Comparison of ENCODE assay signal across 8 cellular contexts in genomic region chr1:93980320-93980744, GRCh38.
A peak's percentile ranks its signal among the peaks of the same experiment; 100 is the strongest.
DNase-seq lines count a peak whose midpoint lies in the region; ATAC-seq and TF ChIP-seq lines count a peak whose summit lies in the region.

No MANE protein-coding gene starts in this region.

- H3K36me3 ChIP-seq in right atrium auricular region: no peaks in the 10 kb centered on the region
- no peaks in the 10 kb centered on the region for H3K36me3 ChIP-seq in SJCRH30
- H3K36me3 ChIP-seq in iPS DF 6.9 (ENCODE audit: control insufficient read depth, insufficient read depth, low read length): no peaks in the 10 kb centered on the region
- no peaks in the 10 kb centered on the region for H3K36me3 ChIP-seq in vagina
- no peaks in the 10 kb centered on the region for H3K36me3 ChIP-seq in gastrocnemius medialis

- TF ChIP-seq CTCF in right atrium auricular region (IDR thresholded peaks at IDR 0.05) (peak in 1 of 2 donors; percentile 29), vagina (IDR thresholded peaks at IDR 0.05) (no peak), gastrocnemius medialis (IDR thresholded peaks at IDR 0.05 in 4 of 5, conservative IDR thresholded peaks at IDR 0.05 in 1 of 5) (peak in 1 of 5 experiments; percentile 22)

- H3K27ac ChIP-seq in right atrium auricular region (no peak overlapping the region), SJCRH30 (no peak overlapping the region), iPS DF 6.9 (ENCODE audit: low read length) (no peak overlapping the region), vagina (peak overlapping the region; percentile 24), gastrocnemius medialis (peak overlapping the region in 2 of 4 donors; percentile 35 to 52)

- H3K4me3 Mint-ChIP-seq in activated naive CD8-positive, alpha-beta T cell treated with anti-CD3 and anti-CD28 coated beads, Interleukin-2, amount 50 U/mL, for 24 hours: no peak overlapping the region

- H3K4me1 ChIP-seq in right atrium auricular region: peaks cover 0 to 8% of the 10 kb centered on the region in 2 donors
- H3K4me1 ChIP-seq in SJCRH30: no peaks in the 10 kb centered on the region
- 0 out of 2 replicates have a peak, but pooled peaks cover 2% of the 10 kb centered on the region for H3K4me1 ChIP-seq in iPS DF 6.9 (ENCODE audit: control insufficient read depth, insufficient read depth, low read length)
- peaks cover 14% of the 10 kb centered on the region for H3K4me1 ChIP-seq in vagina
- H3K4me1 ChIP-seq in gastrocnemius medialis: peaks cover 6 to 23% of the 10 kb centered on the region in 2 donors

- H3K4me1 Mint-ChIP-seq in activated naive CD8-positive, alpha-beta T cell treated with anti-CD3 and anti-CD28 coated beads, Interleukin-2, amount 50 U/mL, for 24 hours: no peaks in the 10 kb centered on the region

- ATAC-seq in Right ventricle myocardium inferior: peak; percentile 21
- no peak for ATAC-seq in activated naive CD8-positive, alpha-beta T cell treated with anti-CD3 and anti-CD28 coated beads, Interleukin-2, amount 50 U/mL, for 24 hours
- no peak for ATAC-seq in gastrocnemius medialis

- no peaks in the 10 kb centered on the region for H3K27me3 Mint-ChIP-seq in activated naive CD8-positive, alpha-beta T cell treated with anti-CD3 and anti-CD28 coated beads, Interleukin-2, amount 50 U/mL, for 24 hours

- H3K9me3 ChIP-seq in right atrium auricular region: no peaks in the 10 kb centered on the region
- H3K9me3 ChIP-seq in SJCRH30 (replicated peaks): no peaks in the 10 kb centered on the region
- H3K9me3 ChIP-seq in iPS DF 6.9 (ENCODE audit: control insufficient read depth, insufficient read depth, low read length): no peaks in the 10 kb centered on the region
- no peaks in the 10 kb centered on the region for H3K9me3 ChIP-seq in vagina
- H3K9me3 ChIP-seq in gastrocnemius medialis: no peaks in the 10 kb centered on the region

- no peaks in the 10 kb centered on the region for H3K36me3 Mint-ChIP-seq in activated naive CD8-positive, alpha-beta T cell treated with anti-CD3 and anti-CD28 coated beads, Interleukin-2, amount 50 U/mL, for 24 hours (ENCODE audit: low read depth)

- TF ChIP-seq POLR2A in vagina (IDR thresholded peaks at IDR 0.05): no peak
- no peak for TF ChIP-seq POLR2A in gastrocnemius medialis (IDR thresholded peaks at IDR 0.05)

- H3K4me3 ChIP-seq in right atrium auricular region (no peak overlapping the region), SJCRH30 (no peak overlapping the region), iPS DF 6.9 (ENCODE audit: low read length) (no peak overlapping the region), vagina (no peak overlapping the region), gastrocnemius medialis (no peak overlapping the region)

- no CpG with 5 or more reads among the region's 2 CpGs for WGBS in iPS DF 6.9 (ENCODE audit: insufficient coverage, insufficient read length)

- H3K27me3 ChIP-seq in right atrium auricular region: no peaks in the 10 kb centered on the region
- no peaks in the 10 kb centered on the region for H3K27me3 ChIP-seq in SJCRH30
- no peaks in the 10 kb centered on the region; the same call in 1 of the 2 replicates for H3K27me3 ChIP-seq in iPS DF 6.9 (ENCODE audit: control insufficient read depth, insufficient read depth, low read length)
- no peaks in the 10 kb centered on the region for H3K27me3 ChIP-seq in vagina
- no peaks in the 10 kb centered on the region for H3K27me3 ChIP-seq in gastrocnemius medialis

- intact Hi-C loops in Right ventricle myocardium inferior (cut with DNase I) (no loop called here), vagina (cut with DNase I) (no loop called here), gastrocnemius medialis (cut with DNase I; ENCODE audit: low total_unique reads) (no loop called here)

- no peak overlapping the region for H3K27ac Mint-ChIP-seq in activated naive CD8-positive, alpha-beta T cell treated with anti-CD3 and anti-CD28 coated beads, Interleukin-2, amount 50 U/mL, for 24 hours

- in situ Hi-C loops in gastrocnemius medialis (cut with MboI; ENCODE audit: low sequenced_read_pairs in 4 of 4): no loop called here

- no peaks in the 10 kb centered on the region for H3K9me3 Mint-ChIP-seq in activated naive CD8-positive, alpha-beta T cell treated with anti-CD3 and anti-CD28 coated beads, Interleukin-2, amount 50 U/mL, for 24 hours

- DNase-seq in Right ventricle myocardium inferior (ENCODE audit: missing footprints): no peak
- no peak for DNase-seq in right atrium auricular region (ENCODE audit: low spot score)
- peak; percentile 33 to 56 for DNase-seq in SJCRH30
- DNase-seq in iPS DF 6.9 (ENCODE audit: low read depth, low spot score): peak; percentile 37
- DNase-seq in vagina (ENCODE audit: extremely low spot score in 2 of 2): no peak
- no peak for DNase-seq in mucosa of gallbladder (ENCODE audit: low spot score)
- no peak for DNase-seq in activated naive CD8-positive, alpha-beta T cell treated with anti-CD3 and anti-CD28 coated beads, Interleukin-2, amount 50 U/mL, for 24 hours
- no peak for DNase-seq in gastrocnemius medialis

Comparison
In these comparisons a context has a peak if more than half of its experiments do, and no peak if none do; other contexts are left out.
1. DNase-seq: peak in SJCRH30 (2 of 2) and iPS DF 6.9 (single experiment); none in Right ventricle myocardium inferior (single experiment), right atrium auricular region (single experiment), vagina (0 of 2), mucosa of gallbladder (single experiment), activated naive CD8-positive, alpha-beta T cell treated with anti-CD3 and anti-CD28 coated beads, Interleukin-2, amount 50 U/mL, for 24 hours (single experiment) and gastrocnemius medialis (0 of 2).